Comparison of ENCODE assay signal across 9 cellular contexts in genomic region chr2:223051580-223052375, GRCh38. TPM values are rescaled to one million over a fixed set of nuclear protein-coding genes. Genes with fewer than 3 reads are reported as not detected.
DNase-seq lines count a peak whose midpoint lies in the region; ATAC-seq and TF ChIP-seq lines count a peak whose summit lies in the region.
"Had no signal": no experiment of that assay in that cellular context is flagged by ENCODE, and none has a peak within 500 bp of the region (broad histone marks: within the 10 kb centered on the region; RNA-seq: fewer than 3 reads in every experiment).

A gene with protein sequence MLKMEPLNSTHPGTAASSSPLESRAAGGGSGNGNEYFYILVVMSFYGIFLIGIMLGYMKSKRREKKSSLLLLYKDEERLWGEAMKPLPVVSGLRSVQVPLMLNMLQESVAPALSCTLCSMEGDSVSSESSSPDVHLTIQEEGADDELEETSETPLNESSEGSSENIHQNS (plus strand): TSS chr2:223052190. CDS start chr2:223052831, 641 bp downstream.

- H3K9ac ChIP-seq in SK-N-MC (ENCODE audit: insufficient read length): peak within 1 kb of the TSS; percentile 72

- no peaks in the 10 kb centered on the region for H3K27me3 Mint-ChIP-seq in activated naive CD4-positive, alpha-beta T cell treated with anti-CD3 and anti-CD28 coated beads, Interleukin-2, amount 10 ng/mL, durations not matched to agents 7 days and 5 days

- H3K4me3 Mint-ChIP-seq in activated naive CD4-positive, alpha-beta T cell treated with anti-CD3 and anti-CD28 coated beads, Interleukin-2, amount 10 ng/mL, durations not matched to agents 7 days and 5 days: no peak within 1 kb of the TSS
- H3K4me3 Mint-ChIP-seq: CD8-positive, alpha-beta memory T cell had no signal

- CTCF ChIA-PET in activated naive CD4-positive, alpha-beta T cell treated with anti-CD3 and anti-CD28 coated beads, Interleukin-2, amount 10 ng/mL, durations not matched to agents 7 days and 5 days (lab: Charles Lee): no interaction called here

- ATAC-seq in HG03097 (IDR thresholded peaks at IDR 0.05; ENCODE audit: low FRiP score, unreplicated experiment): no peak

- no peaks in the 10 kb centered on the region for H3K9me3 ChIP-seq in SK-N-MC (ENCODE audit: low read depth, low read length)

- peak within 1 kb of the TSS; percentile 88 for H3K27ac ChIP-seq in SK-N-MC

- H3K36me3 ChIP-seq in SK-N-MC (ENCODE audit: insufficient read depth, low read length): peaks cover 9% of the 10 kb centered on the region; the same call in 1 of the 2 replicates

- DNase-seq in AG09309 (ENCODE audit: low read depth): no peak
- DNase-seq in SK-N-MC (ENCODE audit: low read depth, low spot score): no peak
- peak; percentile 35 for DNase-seq in globus pallidus (ENCODE audit: low spot score)
- no peak for DNase-seq in posterior vena cava (ENCODE audit: low spot score)
- no peak for DNase-seq in activated CD4-positive, alpha-beta T cell treated with anti-CD3 and anti-CD28 coated beads, Interleukin-2, amount 50 U/mL, for 4 hours
- no peak for DNase-seq in activated naive CD4-positive, alpha-beta T cell treated with anti-CD3 and anti-CD28 coated beads, Interleukin-2, amount 10 ng/mL, durations not matched to agents 7 days and 5 days
- DNase-seq in NCI-H526 treated with DMSO at 0.1 percent for 48 hours (lab: John Stamatoyannopoulos, UW): no peak
- DNase-seq: CD8-positive, alpha-beta memory T cell had no signal

- no peaks in the 10 kb centered on the region for H3K36me3 Mint-ChIP-seq in activated naive CD4-positive, alpha-beta T cell treated with anti-CD3 and anti-CD28 coated beads, Interleukin-2, amount 10 ng/mL, durations not matched to agents 7 days and 5 days
- H3K36me3 Mint-ChIP-seq: CD8-positive, alpha-beta memory T cell had no signal

- TF ChIP-seq CTCF in AG09309 (IDR thresholded peaks at IDR 0.05; ENCODE audit: control insufficient read depth, insufficient read depth, low read depth, low read length, missing control alignments): no peak

- no peak within 1 kb of the TSS for H3K27ac Mint-ChIP-seq in activated naive CD4-positive, alpha-beta T cell treated with anti-CD3 and anti-CD28 coated beads, Interleukin-2, amount 10 ng/mL, durations not matched to agents 7 days and 5 days

- no peaks in the 10 kb centered on the region for H3K9me3 Mint-ChIP-seq in activated naive CD4-positive, alpha-beta T cell treated with anti-CD3 and anti-CD28 coated beads, Interleukin-2, amount 10 ng/mL, durations not matched to agents 7 days and 5 days

- H3K4me1 Mint-ChIP-seq in activated naive CD4-positive, alpha-beta T cell treated with anti-CD3 and anti-CD28 coated beads, Interleukin-2, amount 10 ng/mL, durations not matched to agents 7 days and 5 days: no peaks in the 10 kb centered on the region
- H3K4me1 Mint-ChIP-seq: CD8-positive, alpha-beta memory T cell had no signal

- intact Hi-C loops in posterior vena cava (cut with DNase I): no loop called here

- H3K4me3 ChIP-seq in AG09309 (ENCODE audit: control insufficient read depth, low read depth, low read length): peak within 1 kb of the TSS; percentile 53
- H3K4me3 ChIP-seq in SK-N-MC: peak within 1 kb of the TSS; percentile 90

RNA-seq across cellular contexts. Expression of the gene that starts here (rescaled TPM):
- 10 to 100 TPM; 21.2 to 23.0 TPM for total RNA-seq in posterior vena cava
- total RNA-seq: CD8-positive, alpha-beta memory T cell had no signal
